ENCODE assay signal across 1 cellular context in the genomic region with DNA sequence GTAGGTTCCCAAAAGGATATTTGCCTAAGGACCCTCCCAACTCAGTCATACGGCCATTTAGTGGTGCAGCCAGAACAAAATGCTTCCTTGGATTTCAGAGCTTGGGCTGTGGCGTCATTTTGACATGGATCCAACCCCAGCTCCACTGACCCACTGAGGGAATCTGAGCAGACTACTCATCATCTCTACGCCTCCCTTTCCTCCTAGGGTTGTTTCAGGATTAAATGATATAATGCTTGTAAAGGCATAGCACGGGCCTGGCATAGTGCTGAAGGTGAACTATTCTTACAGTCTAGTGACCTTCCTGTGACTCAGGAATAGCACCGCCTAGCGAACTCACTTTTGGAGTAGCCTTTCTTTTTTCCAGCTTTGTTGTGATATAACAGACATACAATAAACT.
TF ChIP-seq lines count a peak whose summit lies in the region.

No MANE protein-coding gene starts in this region.

TF ChIP-seq in HCT116, 20 proteins besides CTCF, POLR2A, EP300 and RAD21 (continued from another document):
- TF ChIP-seq EGR1 (IDR thresholded peaks at IDR 0.05; ENCODE audit: low read depth) = no peak
- TF ChIP-seq EZH2 (IDR thresholded peaks at IDR 0.05) = no peak
- TF ChIP-seq, protein P1, sequence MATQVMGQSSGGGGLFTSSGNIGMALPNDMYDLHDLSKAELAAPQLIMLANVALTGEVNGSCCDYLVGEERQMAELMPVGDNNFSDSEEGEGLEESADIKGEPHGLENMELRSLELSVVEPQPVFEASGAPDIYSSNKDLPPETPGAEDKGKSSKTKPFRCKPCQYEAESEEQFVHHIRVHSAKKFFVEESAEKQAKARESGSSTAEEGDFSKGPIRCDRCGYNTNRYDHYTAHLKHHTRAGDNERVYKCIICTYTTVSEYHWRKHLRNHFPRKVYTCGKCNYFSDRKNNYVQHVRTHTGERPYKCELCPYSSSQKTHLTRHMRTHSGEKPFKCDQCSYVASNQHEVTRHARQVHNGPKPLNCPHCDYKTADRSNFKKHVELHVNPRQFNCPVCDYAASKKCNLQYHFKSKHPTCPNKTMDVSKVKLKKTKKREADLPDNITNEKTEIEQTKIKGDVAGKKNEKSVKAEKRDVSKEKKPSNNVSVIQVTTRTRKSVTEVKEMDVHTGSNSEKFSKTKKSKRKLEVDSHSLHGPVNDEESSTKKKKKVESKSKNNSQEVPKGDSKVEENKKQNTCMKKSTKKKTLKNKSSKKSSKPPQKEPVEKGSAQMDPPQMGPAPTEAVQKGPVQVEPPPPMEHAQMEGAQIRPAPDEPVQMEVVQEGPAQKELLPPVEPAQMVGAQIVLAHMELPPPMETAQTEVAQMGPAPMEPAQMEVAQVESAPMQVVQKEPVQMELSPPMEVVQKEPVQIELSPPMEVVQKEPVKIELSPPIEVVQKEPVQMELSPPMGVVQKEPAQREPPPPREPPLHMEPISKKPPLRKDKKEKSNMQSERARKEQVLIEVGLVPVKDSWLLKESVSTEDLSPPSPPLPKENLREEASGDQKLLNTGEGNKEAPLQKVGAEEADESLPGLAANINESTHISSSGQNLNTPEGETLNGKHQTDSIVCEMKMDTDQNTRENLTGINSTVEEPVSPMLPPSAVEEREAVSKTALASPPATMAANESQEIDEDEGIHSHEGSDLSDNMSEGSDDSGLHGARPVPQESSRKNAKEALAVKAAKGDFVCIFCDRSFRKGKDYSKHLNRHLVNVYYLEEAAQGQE (IDR thresholded peaks at IDR 0.05; ENCODE audit: low read depth) = no peak
- no peak for TF ChIP-seq SIN3A (IDR thresholded peaks at IDR 0.05; ENCODE audit: low read depth)
- no peak for TF ChIP-seq FOSL1 (IDR thresholded peaks at IDR 0.05; ENCODE audit: low read depth)
- no peak for TF ChIP-seq ELF1 (IDR thresholded peaks at IDR 0.05; ENCODE audit: borderline replicate concordance, low read depth)
- TF ChIP-seq CBX3 (IDR thresholded peaks at IDR 0.05; ENCODE audit: low read depth) = no peak
- TF ChIP-seq CEBPB (IDR thresholded peaks at IDR 0.05; ENCODE audit: low read depth) = no peak
- TF ChIP-seq SRF (IDR thresholded peaks at IDR 0.05; ENCODE audit: low read depth) = no peak
